In genomic region chr12:24404086-24404815, GRCh38 we compare ENCODE assay signal across 22 cellular contexts.
DNase-seq lines count a peak whose midpoint lies in the region; ATAC-seq and TF ChIP-seq lines count a peak whose summit lies in the region.
"Had no signal": no experiment of that assay in that cellular context is flagged by ENCODE, and none has a peak within 500 bp of the region (broad histone marks: within the 10 kb centered on the region; RNA-seq: fewer than 3 reads in every experiment).

No MANE protein-coding gene starts in this region.

- H3K27me3 ChIP-seq in mesenchymal stem cell (ENCODE audit: control insufficient read depth in 1 of 2, insufficient read depth in 1 of 2, low read length in 2 of 2) = no peaks in the 10 kb centered on the region
- no peaks in the 10 kb centered on the region for H3K27me3 ChIP-seq in A673 (replicated peaks; ENCODE audit: insufficient read depth, low read depth, low read length, poor library complexity)
- H3K27me3 ChIP-seq: breast epithelium, MG63 had no signal

- H2BK12ac ChIP-seq in mesenchymal stem cell (ENCODE audit: low read length in 2 of 2) = no peak overlapping the region

- no peaks in the 10 kb centered on the region for H3K4me1 ChIP-seq in mesenchymal stem cell (ENCODE audit: control insufficient read depth, insufficient read depth, low read depth, low read length)
- no peaks in the 10 kb centered on the region for H3K4me1 ChIP-seq in A673 (ENCODE audit: insufficient read depth, low read length, poor library complexity, severe bottlenecking)
- H3K4me1 ChIP-seq: breast epithelium had no signal

- DNase-seq in EH (ENCODE audit: low read depth) (peak; percentile 31), NCI-H69 (lab: John Stamatoyannopoulos, UW) (peak; percentile 45), choroid plexus epithelial cell (ENCODE audit: low read depth) (peak; percentile 89), mesenchymal stem cell (peak; percentile 84), A673 (ENCODE audit: low spot score) (no peak)
- no peak for DNase-seq in activated CD4-positive, alpha-beta T cell treated with anti-CD3 and anti-CD28 coated beads for 1 hour
- no peak for DNase-seq in stimulated activated effector memory CD8-positive, alpha-beta T cell treated with anti-CD3 and anti-CD28 coated beads, Interleukin-12 subunit alpha, Interleukin-12 subunit beta, amount 100 ng/mL, for 72 hours (ENCODE audit: low spot score in 2 of 2)
- DNase-seq: activated CD8-positive, alpha-beta memory T cell treated with anti-CD3 and anti-CD28 coated beads for 24 hours; activated gamma-delta T cell treated with Interleukin-2 at 50 U/mL for 16 hours; activated naive CD8-positive, alpha-beta T cell treated with anti-CD3 and anti-CD28 coated beads, Interleukin-2, amount 50 U/mL, for 24 hours; activated T-cell treated with anti-CD3 and anti-CD28 coated beads, Interleukin-2, amount 50 U/mL, for 1 hour; C1 segment of cervical spinal cord; DND-41; kidney glomerular epithelial cell; MG63; NCI-H1417 treated with DMSO at 0.1 percent for 48 hours; stimulated activated CD4-positive, alpha-beta T cell treated with anti-CD3 and anti-CD28 coated beads, Interleukin-1b, Interleukin-23, amount 100 ng/mL, for 48 hours; substantia nigra had no signal

- no TSS peak for BruUV-seq in A673 (replicated peaks; lab: Mats Ljungman, UMichigan)

- H3K27ac ChIP-seq in mesenchymal stem cell (ENCODE audit: low read length, poor library complexity, severe bottlenecking) = no peak overlapping the region
- H3K27ac ChIP-seq in A673 (ENCODE audit: low read depth, low read length, poor library complexity, severe bottlenecking) = no peak overlapping the region
- H3K27ac ChIP-seq: breast epithelium, coronary artery had no signal

- no peak overlapping the region for H3K9ac ChIP-seq in mesenchymal stem cell (ENCODE audit: low read length)

- no peak overlapping the region for H3K27ac Mint-ChIP-seq in stimulated activated effector memory CD8-positive, alpha-beta T cell treated with anti-CD3 and anti-CD28 coated beads, Interleukin-12 subunit alpha, Interleukin-12 subunit beta, amount 100 ng/mL, for 72 hours
- H3K27ac Mint-ChIP-seq: activated naive CD8-positive, alpha-beta T cell treated with anti-CD3 and anti-CD28 coated beads, Interleukin-2, amount 50 U/mL, for 24 hours had no signal

- H3K9me3 ChIP-seq in mesenchymal stem cell (ENCODE audit: control insufficient read depth, low read length) = no peaks in the 10 kb centered on the region
- no peaks in the 10 kb centered on the region for H3K9me3 ChIP-seq in A673 (ENCODE audit: low read depth, low read length, poor library complexity, severe bottlenecking)
- H3K9me3 ChIP-seq: breast epithelium, MG63 had no signal

- 82% methylated on average over 6 of the region's 6 CpGs for WGBS in mesenchymal stem cell

- H3K18ac ChIP-seq in mesenchymal stem cell (ENCODE audit: low read depth in 1 of 2, low read length in 2 of 2) = no peak overlapping the region

- H3K36me3 ChIP-seq in mesenchymal stem cell (ENCODE audit: control insufficient read depth in 1 of 2, insufficient read depth in 2 of 2, low read depth in 1 of 2, low read length in 2 of 2) (peaks cover 0 to 3% of the 10 kb centered on the region in 2 experiments), A673 (ENCODE audit: insufficient read depth, low read length, poor library complexity, severe bottlenecking) (no peaks in the 10 kb centered on the region)
- H3K36me3 ChIP-seq: breast epithelium, MG63 had no signal

- POLR2A ChIA-PET in A673 (lab: Charles Lee; ENCODE audit: low non-redundant PET) = no interaction called here

- H3K4me1 Mint-ChIP-seq in stimulated activated effector memory CD8-positive, alpha-beta T cell treated with anti-CD3 and anti-CD28 coated beads, Interleukin-12 subunit alpha, Interleukin-12 subunit beta, amount 100 ng/mL, for 72 hours = no peaks in the 10 kb centered on the region

- no peak overlapping the region for H3K4me3 Mint-ChIP-seq in stimulated activated effector memory CD8-positive, alpha-beta T cell treated with anti-CD3 and anti-CD28 coated beads, Interleukin-12 subunit alpha, Interleukin-12 subunit beta, amount 100 ng/mL, for 72 hours
- H3K4me3 Mint-ChIP-seq: activated naive CD8-positive, alpha-beta T cell treated with anti-CD3 and anti-CD28 coated beads, Interleukin-2, amount 50 U/mL, for 24 hours had no signal

- H3K4ac ChIP-seq in mesenchymal stem cell (ENCODE audit: low read depth in 1 of 2, low read length in 2 of 2) = no peak overlapping the region

- H3K4me3 ChIP-seq in choroid plexus epithelial cell (ENCODE audit: low read depth, low read length) = no peak overlapping the region
- H3K4me3 ChIP-seq in mesenchymal stem cell (ENCODE audit: insufficient read depth in 1 of 2, low read depth in 1 of 2, low read length in 2 of 2) = no peak overlapping the region
- no peak overlapping the region for H3K4me3 ChIP-seq in A673 (ENCODE audit: low read depth, low read length, poor library complexity, severe bottlenecking)
- H3K4me3 ChIP-seq: breast epithelium, coronary artery, MG63 had no signal

- no peak overlapping the region for H4K91ac ChIP-seq in mesenchymal stem cell (ENCODE audit: low read length)

- no peak overlapping the region for H3K14ac ChIP-seq in mesenchymal stem cell (ENCODE audit: low read length in 2 of 2)

- H2AK5ac ChIP-seq in mesenchymal stem cell (ENCODE audit: low read length, severe bottlenecking) = no peak overlapping the region

- no peak overlapping the region for H2AFZ ChIP-seq in mesenchymal stem cell (ENCODE audit: low read depth, low read length)

- no peaks in the 10 kb centered on the region for H3K36me3 Mint-ChIP-seq in stimulated activated effector memory CD8-positive, alpha-beta T cell treated with anti-CD3 and anti-CD28 coated beads, Interleukin-12 subunit alpha, Interleukin-12 subunit beta, amount 100 ng/mL, for 72 hours

- CTCF ChIA-PET in A673 (lab: Charles Lee) = no interaction called here

- no peak overlapping the region for H4K8ac ChIP-seq in mesenchymal stem cell (ENCODE audit: low read length)

- no peak for ATAC-seq in HG03469 (IDR thresholded peaks at IDR 0.05; ENCODE audit: unreplicated experiment)
- no peak for ATAC-seq in stimulated activated effector memory CD8-positive, alpha-beta T cell treated with anti-CD3 and anti-CD28 coated beads, Interleukin-12 subunit alpha, Interleukin-12 subunit beta, amount 100 ng/mL, for 72 hours
- ATAC-seq: activated naive CD8-positive, alpha-beta T cell treated with anti-CD3 and anti-CD28 coated beads, Interleukin-2, amount 50 U/mL, for 24 hours; esophagus mucosa had no signal

- H2BK5ac ChIP-seq in mesenchymal stem cell (ENCODE audit: low read depth, low read length, poor library complexity, severe bottlenecking) = no peak overlapping the region

- no peak overlapping the region for H3K4me2 ChIP-seq in mesenchymal stem cell (ENCODE audit: low read length, poor library complexity, severe bottlenecking)

- H3K79me1 ChIP-seq in mesenchymal stem cell (replicated peaks; ENCODE audit: low read length, poor library complexity, severe bottlenecking) = no peaks in the 10 kb centered on the region

- H3K23ac ChIP-seq in mesenchymal stem cell (ENCODE audit: low read length in 2 of 2) = no peak overlapping the region

- H3K9me3 Mint-ChIP-seq in stimulated activated effector memory CD8-positive, alpha-beta T cell treated with anti-CD3 and anti-CD28 coated beads, Interleukin-12 subunit alpha, Interleukin-12 subunit beta, amount 100 ng/mL, for 72 hours = no peaks in the 10 kb centered on the region
- H3K9me3 Mint-ChIP-seq: activated naive CD8-positive, alpha-beta T cell treated with anti-CD3 and anti-CD28 coated beads, Interleukin-2, amount 50 U/mL, for 24 hours had no signal

- H2BK15ac ChIP-seq in mesenchymal stem cell (ENCODE audit: low read depth, poor library complexity, severe bottlenecking) = no peak overlapping the region

- intact Hi-C loops in A673 (cut with micrococcal nuclease; ENCODE audit: unreplicated experiment) = no loop called here

- TF ChIP-seq CTCF in choroid plexus epithelial cell (conservative IDR thresholded peaks at IDR 0.05; ENCODE audit: low read depth, low read length) (no peak), A673 (conservative IDR thresholded peaks at IDR 0.05; ENCODE audit: low read depth, low read length) (no peak)

- H2BK120ac ChIP-seq in mesenchymal stem cell (ENCODE audit: low read depth, low read length) = no peak overlapping the region

Comparison
In these comparisons a context has a peak if more than half of its experiments do, and no peak if none do; other contexts are left out.
1. DNase-seq: peak in EH (single experiment), NCI-H69 (single experiment), choroid plexus epithelial cell (single experiment) and mesenchymal stem cell (single experiment); none in A673 (single experiment), activated CD4-positive, alpha-beta T cell treated with anti-CD3 and anti-CD28 coated beads for 1 hour (single experiment) and stimulated activated effector memory CD8-positive, alpha-beta T cell treated with anti-CD3 and anti-CD28 coated beads, Interleukin-12 subunit alpha, Interleukin-12 subunit beta, amount 100 ng/mL, for 72 hours (0 of 2).